ENCODE assay signal across 13 cellular contexts in genomic region chr7:16492513-16493062, GRCh38. TPM values are rescaled to one million over a fixed set of nuclear protein-coding genes. Genes with fewer than 3 reads are reported as not detected.
DNase-seq lines count a peak whose midpoint lies in the region; ATAC-seq, FAIRE-seq and TF ChIP-seq lines count a peak whose summit lies in the region.
"Had no signal": no experiment of that assay in that cellular context is flagged by ENCODE, and none has a peak within 500 bp of the region (broad histone marks: within the 10 kb centered on the region; RNA-seq: fewer than 3 reads in every experiment).

No MANE protein-coding gene starts in this region.

- TF ChIP-seq CTCF in HCT116 (IDR thresholded peaks at IDR 0.05 in 2 of 3, conservative IDR thresholded peaks at IDR 0.05 in 1 of 3; ENCODE audit: borderline replicate concordance in 1 of 3, insufficient read depth in 1 of 3, low read depth in 2 of 3, low read length in 2 of 3) = no peak
- no peak for TF ChIP-seq CTCF in endodermal cell (conservative IDR thresholded peaks at IDR 0.05)

- POLR2A ChIA-PET in HCT116 (lab: Charles Lee) = no interaction called here

- peaks cover 0 to 6% of the 10 kb centered on the region in 2 experiments; a peak in 1 of 4 replicates for H3K4me1 ChIP-seq in HCT116 (ENCODE audit: control insufficient read depth in 1 of 2, insufficient read depth in 2 of 2, low read length in 2 of 2)
- peaks cover 18% of the 10 kb centered on the region for H3K4me1 ChIP-seq in endodermal cell (ENCODE audit: control insufficient read depth, insufficient read depth, low read length)

- TF ChIP-seq POLR2A in HCT116 (IDR thresholded peaks at IDR 0.05; ENCODE audit: borderline replicate concordance, extremely low read depth, insufficient read depth, insufficient read length) = no peak

- 0 to 63% methylated on average over 1 to 3 of the region's 3 CpGs for WGBS in endodermal cell (ENCODE audit: insufficient coverage in 1 of 2, insufficient read length in 1 of 2), 2 experiments

- CTCF ChIA-PET in HCT116 (lab: Charles Lee) = interaction anchor here (1.0 kb wide), 1 partner anchor 66 kb away, joined by 3 read pairs; no protein-coding TSS in a partner anchor

- intact Hi-C loops in HCT116 (cut with micrococcal nuclease) = no loop called here

- peak overlapping the region; percentile 24 for H2AFZ ChIP-seq in HCT116 (ENCODE audit: low read depth, low read length, poor library complexity, severe bottlenecking)

- H3K9me3 ChIP-seq in HCT116 (ENCODE audit: control insufficient read depth in 1 of 2, insufficient read depth in 1 of 2, low read depth in 1 of 2, low read length in 2 of 2) = no peaks in the 10 kb centered on the region
- H3K9me3 ChIP-seq in endodermal cell (ENCODE audit: control insufficient read depth, low read length) = no peaks in the 10 kb centered on the region

- H3K4me1 Mint-ChIP-seq in endodermal cell = peaks cover 14% of the 10 kb centered on the region
- H3K4me1 Mint-ChIP-seq: IgD-negative memory B cell had no signal

- H3K27me3 ChIP-seq in HCT116 (ENCODE audit: insufficient read depth, low read length) = no peaks in the 10 kb centered on the region
- no peaks in the 10 kb centered on the region for H3K27me3 ChIP-seq in endodermal cell (ENCODE audit: control insufficient read depth, insufficient read depth, low read length, poor library complexity, severe bottlenecking)

- DNase-seq in HCT116 (ENCODE audit: low read depth, low spot score) (no peak), RCC 7860 (ENCODE audit: low spot score) (peak; percentile 33), endodermal cell (no peak), non-pigmented ciliary epithelial cell (ENCODE audit: low read depth) (peak; percentile 40), NCI-H2029 treated with DMSO at 0.1 percent for 48 hours (lab: John Stamatoyannopoulos, UW) (no peak), GM19240 (ENCODE audit: insufficient read length, low spot score) (no peak)
- DNase-seq in activated CD4-positive, CD25-positive, alpha-beta regulatory T cell (lab: John Stamatoyannopoulos, UW) = no peak
- DNase-seq: SHP77; stimulated activated CD4-positive, alpha-beta T cell treated with anti-CD3 and anti-CD28 coated beads, Interleukin-2, amount 100 ng/mL, for 48 hours had no signal

- H3K9ac ChIP-seq in HCT116 (ENCODE audit: low read length) (no peak overlapping the region), endodermal cell (ENCODE audit: extremely low read depth, low read length, poor library complexity, severe bottlenecking) (no peak overlapping the region)

- H3K27ac ChIP-seq in HCT116 (ENCODE audit: low read depth, low read length) (no peak overlapping the region), endodermal cell (ENCODE audit: low read depth, low read length) (peak overlapping the region; percentile 78)

- H3K27me3 Mint-ChIP-seq in endodermal cell (ENCODE audit: insufficient read depth) = no peaks in the 10 kb centered on the region

- TF ChIP-seq RAD21 in HCT116 (IDR thresholded peaks at IDR 0.05; ENCODE audit: low read depth) = no peak

- H3K9me3 Mint-ChIP-seq in endodermal cell = no peaks in the 10 kb centered on the region
- H3K9me3 Mint-ChIP-seq: immature natural killer cell had no signal

- BruUV-seq in HCT116 (replicated peaks; lab: Mats Ljungman, UMichigan) = no TSS peak

- H3K4me2 ChIP-seq in HCT116 (ENCODE audit: low read length) = no peak overlapping the region

- H3K27ac Mint-ChIP-seq in endodermal cell = no peak overlapping the region
- H3K27ac Mint-ChIP-seq: IgD-negative memory B cell, immature natural killer cell had no signal

- no peaks in the 10 kb centered on the region for H3K9me2 ChIP-seq in HCT116 (ENCODE audit: insufficient read depth)

- no peak for ATAC-seq in HCT116

- H3K36me3 ChIP-seq in HCT116 (ENCODE audit: control insufficient read depth in 1 of 2, insufficient read depth in 2 of 2, low read length in 2 of 2) (no peaks in the 10 kb centered on the region), endodermal cell (ENCODE audit: control insufficient read depth, insufficient read depth, low read length) (no peaks in the 10 kb centered on the region)

- RAD21 ChIA-PET in HCT116 (lab: Charles Lee; ENCODE audit: low non-redundant PET in 1 of 2, low total read pairs in 2 of 2, uncharacterized antibody in 2 of 2, unreplicated experiment in 2 of 2) = no interaction called here

- no peaks in the 10 kb centered on the region for H3K36me3 Mint-ChIP-seq in endodermal cell (ENCODE audit: low read depth)
- H3K36me3 Mint-ChIP-seq: IgD-negative memory B cell, immature natural killer cell had no signal

- H3K4me3 Mint-ChIP-seq in endodermal cell = no peak overlapping the region
- H3K4me3 Mint-ChIP-seq: IgD-negative memory B cell, immature natural killer cell had no signal

- H3K4me3 ChIP-seq in HCT116 (replicated peaks in 1 of 2; ENCODE audit: low read depth in 1 of 2, low read length in 2 of 2) = no peak overlapping the region
- H3K4me3 ChIP-seq in endodermal cell (ENCODE audit: low read length) = no peak overlapping the region

- no peak for FAIRE-seq in RCC 7860 (lab: Jason Lieb, UNC)

- H4K20me1 ChIP-seq in HCT116 (ENCODE audit: insufficient read depth) = no peaks in the 10 kb centered on the region

- H3K79me2 ChIP-seq in HCT116 (ENCODE audit: insufficient read depth, low read length) = no peaks in the 10 kb centered on the region

TF ChIP-seq in HCT116, 20 proteins besides CTCF, POLR2A, EP300 and RAD21:
- TF ChIP-seq, protein P1, sequence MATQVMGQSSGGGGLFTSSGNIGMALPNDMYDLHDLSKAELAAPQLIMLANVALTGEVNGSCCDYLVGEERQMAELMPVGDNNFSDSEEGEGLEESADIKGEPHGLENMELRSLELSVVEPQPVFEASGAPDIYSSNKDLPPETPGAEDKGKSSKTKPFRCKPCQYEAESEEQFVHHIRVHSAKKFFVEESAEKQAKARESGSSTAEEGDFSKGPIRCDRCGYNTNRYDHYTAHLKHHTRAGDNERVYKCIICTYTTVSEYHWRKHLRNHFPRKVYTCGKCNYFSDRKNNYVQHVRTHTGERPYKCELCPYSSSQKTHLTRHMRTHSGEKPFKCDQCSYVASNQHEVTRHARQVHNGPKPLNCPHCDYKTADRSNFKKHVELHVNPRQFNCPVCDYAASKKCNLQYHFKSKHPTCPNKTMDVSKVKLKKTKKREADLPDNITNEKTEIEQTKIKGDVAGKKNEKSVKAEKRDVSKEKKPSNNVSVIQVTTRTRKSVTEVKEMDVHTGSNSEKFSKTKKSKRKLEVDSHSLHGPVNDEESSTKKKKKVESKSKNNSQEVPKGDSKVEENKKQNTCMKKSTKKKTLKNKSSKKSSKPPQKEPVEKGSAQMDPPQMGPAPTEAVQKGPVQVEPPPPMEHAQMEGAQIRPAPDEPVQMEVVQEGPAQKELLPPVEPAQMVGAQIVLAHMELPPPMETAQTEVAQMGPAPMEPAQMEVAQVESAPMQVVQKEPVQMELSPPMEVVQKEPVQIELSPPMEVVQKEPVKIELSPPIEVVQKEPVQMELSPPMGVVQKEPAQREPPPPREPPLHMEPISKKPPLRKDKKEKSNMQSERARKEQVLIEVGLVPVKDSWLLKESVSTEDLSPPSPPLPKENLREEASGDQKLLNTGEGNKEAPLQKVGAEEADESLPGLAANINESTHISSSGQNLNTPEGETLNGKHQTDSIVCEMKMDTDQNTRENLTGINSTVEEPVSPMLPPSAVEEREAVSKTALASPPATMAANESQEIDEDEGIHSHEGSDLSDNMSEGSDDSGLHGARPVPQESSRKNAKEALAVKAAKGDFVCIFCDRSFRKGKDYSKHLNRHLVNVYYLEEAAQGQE (IDR thresholded peaks at IDR 0.05; ENCODE audit: low read depth) = no peak
- no peak for TF ChIP-seq EGR1 (IDR thresholded peaks at IDR 0.05; ENCODE audit: low read depth)
- TF ChIP-seq SRF (IDR thresholded peaks at IDR 0.05; ENCODE audit: low read depth) = no peak
- TF ChIP-seq EZH2 (IDR thresholded peaks at IDR 0.05) = no peak
- no peak for TF ChIP-seq YY1 (IDR thresholded peaks at IDR 0.05; ENCODE audit: extremely low read depth, insufficient replicate concordance, low read depth, low read length)
- TF ChIP-seq JUND (IDR thresholded peaks at IDR 0.05) = no peak
- no peak for TF ChIP-seq POLR2AphosphoS5 (IDR thresholded peaks at IDR 0.05; ENCODE audit: low read depth, low read length)
- no peak for TF ChIP-seq ELF1 (IDR thresholded peaks at IDR 0.05; ENCODE audit: borderline replicate concordance, low read depth)
- TF ChIP-seq SP1 (IDR thresholded peaks at IDR 0.05; ENCODE audit: low read depth) = no peak
- TF ChIP-seq ZFX (IDR thresholded peaks at IDR 0.05) = no peak
- no peak for TF ChIP-seq CEBPB (IDR thresholded peaks at IDR 0.05; ENCODE audit: low read depth)
- no peak for TF ChIP-seq MAX (IDR thresholded peaks at IDR 0.05)
TF ChIP-seq in HCT116: peak in this region for 0.

RNA-seq across cellular contexts. Expression of gene SOSTDC1, which starts 27.1 kb away (rescaled TPM):
- 0.20 TPM for total RNA-seq in HCT116 (2021; ENCODE audit: unreplicated experiment)
- 0.02 and 0.05 TPM in 2 replicates for polyA plus RNA-seq in HCT116 (2012)
- under 1 TPM; 0.13 to 0.29 TPM for total RNA-seq in endodermal cell
- 7.1 TPM for polyA plus RNA-seq in endodermal cell (2013, experiment 1 of 2)
- polyA plus RNA-seq in endodermal cell (2013, experiment 2 of 2) = 6.4 TPM
- total RNA-seq: epithelial cell of proximal tubule, osteocyte had no signal
- polyA plus RNA-seq: IgD-negative memory B cell, immature natural killer cell had no signal

RNA-seq across cellular contexts. Expression of gene LRRC72, which starts 34.0 kb away (rescaled TPM):
- total RNA-seq in HCT116 (2021; ENCODE audit: unreplicated experiment) (not detected), endodermal cell (not detected)
- not detected in 2 replicates for polyA plus RNA-seq in HCT116 (2012)
- polyA plus RNA-seq in endodermal cell (2013, experiment 1 of 2) = not detected
- not detected for polyA plus RNA-seq in endodermal cell (2013, experiment 2 of 2)
- total RNA-seq: epithelial cell of proximal tubule, osteocyte had no signal
- polyA plus RNA-seq: IgD-negative memory B cell, immature natural killer cell had no signal

Comparison
In these comparisons a context has a peak if more than half of its experiments do, and no peak if none do; other contexts are left out.
1. DNase-seq: peak in RCC 7860 (single experiment) and non-pigmented ciliary epithelial cell (single experiment); none in HCT116 (single experiment), endodermal cell (single experiment), NCI-H2029 treated with DMSO at 0.1 percent for 48 hours (single experiment), activated CD4-positive, CD25-positive, alpha-beta regulatory T cell (0 of 4) and GM19240 (single experiment).